ENCODE assay signal across 19 cellular contexts in genomic region chr16:88613911-88614817, GRCh38. TPM values are rescaled to one million over a fixed set of nuclear protein-coding genes. Genes with fewer than 3 reads are reported as not detected.
A peak's percentile ranks its signal among the peaks of the same experiment; 100 is the strongest.
DNase-seq lines count a peak whose midpoint lies in the region; ATAC-seq, FAIRE-seq and TF ChIP-seq lines count a peak whose summit lies in the region.
"Had no signal": no experiment of that assay in that cellular context is flagged by ENCODE, and none has a peak within 500 bp of the region (broad histone marks: within the 10 kb centered on the region; RNA-seq: fewer than 3 reads in every experiment).

No MANE protein-coding gene starts in this region.

- H3K27ac ChIP-seq in C4-2B (peak overlapping the region; percentile 38), GM23338 (ENCODE audit: low read depth) (no peak overlapping the region), astrocyte (ENCODE audit: low read depth, low read length) (no peak overlapping the region), neural progenitor cell (no peak overlapping the region), caudate nucleus (ENCODE audit: low read depth, low read length) (no peak overlapping the region)
- H3K27ac ChIP-seq: cardiac muscle cell, gastrocnemius medialis, KMS-11, transverse colon had no signal

- no peak for FAIRE-seq in astrocyte (lab: Jason Lieb, UNC)

- H3K9me3 Mint-ChIP-seq in GM23338 (no peaks in the 10 kb centered on the region), astrocyte (ENCODE audit: unreplicated experiment) (no peaks in the 10 kb centered on the region), neural progenitor cell (no peaks in the 10 kb centered on the region), mesothelial cell of epicardium (no peaks in the 10 kb centered on the region)
- H3K9me3 Mint-ChIP-seq: activated naive CD8-positive, alpha-beta T cell treated with anti-CD3 and anti-CD28 coated beads, Interleukin-2, amount 50 U/mL, for 24 hours had no signal

- H3K4me2 ChIP-seq in GM23338 (no peak overlapping the region), astrocyte (ENCODE audit: low read length) (no peak overlapping the region), neural progenitor cell (no peak overlapping the region)
- H3K4me2 ChIP-seq: KMS-11 had no signal

- H2AFZ ChIP-seq in GM23338 (no peak overlapping the region), astrocyte (ENCODE audit: low read depth, low read length) (no peak overlapping the region), neural progenitor cell (replicated peaks) (no peak overlapping the region)

- peaks cover 9% of the 10 kb centered on the region; the same call in 1 of the 2 replicates for H3K4me1 ChIP-seq in GM23338 (ENCODE audit: insufficient read depth)
- no peaks in the 10 kb centered on the region for H3K4me1 ChIP-seq in astrocyte (ENCODE audit: insufficient read depth, low read length)
- no peaks in the 10 kb centered on the region for H3K4me1 ChIP-seq in neural progenitor cell

- H3K27ac Mint-ChIP-seq in GM23338 (peak overlapping the region; percentile 78), astrocyte (ENCODE audit: unreplicated experiment) (no peak overlapping the region), neural progenitor cell (peak overlapping the region; percentile 60), mesothelial cell of epicardium (no peak overlapping the region)
- H3K27ac Mint-ChIP-seq: activated naive CD8-positive, alpha-beta T cell treated with anti-CD3 and anti-CD28 coated beads, Interleukin-2, amount 50 U/mL, for 24 hours had no signal

- H3K4me1 Mint-ChIP-seq in GM23338, result peaks cover 50% of the 10 kb centered on the region
- no peaks in the 10 kb centered on the region for H3K4me1 Mint-ChIP-seq in astrocyte (ENCODE audit: low read depth, unreplicated experiment)
- H3K4me1 Mint-ChIP-seq in neural progenitor cell, result peaks cover 16% of the 10 kb centered on the region
- no peaks in the 10 kb centered on the region for H3K4me1 Mint-ChIP-seq in mesothelial cell of epicardium

- no peak for ATAC-seq in GM23338
- ATAC-seq in HG02623 (IDR thresholded peaks at IDR 0.05; ENCODE audit: unreplicated experiment), result no peak
- ATAC-seq: activated naive CD8-positive, alpha-beta T cell treated with anti-CD3 and anti-CD28 coated beads, Interleukin-2, amount 50 U/mL, for 24 hours; esophagus mucosa; gastrocnemius medialis; left cardiac atrium had no signal

- H3K4me3 Mint-ChIP-seq in GM23338 (no peak overlapping the region), astrocyte (ENCODE audit: unreplicated experiment) (no peak overlapping the region), neural progenitor cell (no peak overlapping the region), mesothelial cell of epicardium (no peak overlapping the region)
- H3K4me3 Mint-ChIP-seq: activated naive CD8-positive, alpha-beta T cell treated with anti-CD3 and anti-CD28 coated beads, Interleukin-2, amount 50 U/mL, for 24 hours had no signal

- H3K36me3 Mint-ChIP-seq in GM23338 (ENCODE audit: low read depth) (peaks cover 42% of the 10 kb centered on the region), astrocyte (ENCODE audit: low read depth, unreplicated experiment) (peaks cover 24% of the 10 kb centered on the region), neural progenitor cell (peaks cover 20% of the 10 kb centered on the region), mesothelial cell of epicardium (peaks cover 16% of the 10 kb centered on the region)

- H4K20me1 ChIP-seq in GM23338 (replicated peaks; ENCODE audit: insufficient read depth) (peaks cover 38% of the 10 kb centered on the region), astrocyte (ENCODE audit: insufficient read depth, low read length) (peaks cover 85% of the 10 kb centered on the region), neural progenitor cell (ENCODE audit: low read depth) (peaks cover 96% of the 10 kb centered on the region)

- H3K27me3 Mint-ChIP-seq in GM23338 (ENCODE audit: insufficient read depth, low read depth, poor library complexity) (peaks cover 5% of the 10 kb centered on the region), astrocyte (ENCODE audit: low read depth, unreplicated experiment) (peaks cover 3% of the 10 kb centered on the region), neural progenitor cell (ENCODE audit: insufficient read depth, low read depth) (peaks cover 2% of the 10 kb centered on the region), mesothelial cell of epicardium (ENCODE audit: low read depth) (no peaks in the 10 kb centered on the region)
- H3K27me3 Mint-ChIP-seq: activated naive CD8-positive, alpha-beta T cell treated with anti-CD3 and anti-CD28 coated beads, Interleukin-2, amount 50 U/mL, for 24 hours had no signal

- H3K36me3 ChIP-seq in GM23338 (ENCODE audit: insufficient read depth), result peaks cover 5% of the 10 kb centered on the region
- H3K36me3 ChIP-seq in astrocyte (ENCODE audit: insufficient read depth, low read length), result peaks cover 3% of the 10 kb centered on the region
- no peaks in the 10 kb centered on the region for H3K36me3 ChIP-seq in neural progenitor cell

- H3K9me3 ChIP-seq in astrocyte (ENCODE audit: insufficient read depth, low read depth, low read length) (no peaks in the 10 kb centered on the region), neural progenitor cell (ENCODE audit: low read depth) (no peaks in the 10 kb centered on the region)
- H3K9me3 ChIP-seq: gastrocnemius medialis, transverse colon had no signal

- H3F3A ChIP-seq in GM23338 (replicated peaks; ENCODE audit: low read depth), result peaks cover 23% of the 10 kb centered on the region
- H3F3A ChIP-seq in neural progenitor cell (ENCODE audit: low read depth), result peaks cover 9% of the 10 kb centered on the region

- DNase-seq in GM23338 (ENCODE audit: low spot score) (no peak), astrocyte (ENCODE audit: low read depth) (peak; percentile 11), neural progenitor cell (ENCODE audit: low spot score) (no peak), mesothelial cell of epicardium (ENCODE audit: low spot score in 2 of 2, unreplicated experiment in 2 of 2) (no peak), caudate nucleus (lab: John Stamatoyannopoulos, UW) (no peak)
- DNase-seq: activated CD4-positive, alpha-beta T cell treated with anti-CD3 and anti-CD28 coated beads, Interleukin-2, amount 50 U/mL, for 1 hour; activated naive CD8-positive, alpha-beta T cell treated with anti-CD3 and anti-CD28 coated beads, Interleukin-2, amount 50 U/mL, for 24 hours; gastrocnemius medialis; left cardiac atrium; NCI-H1105; NCI-H2081 treated with DMSO at 0.1 percent for 48 hours; stimulated activated naive CD4-positive, alpha-beta T cell treated with Interleukin-2 at 50 U/mL for 16 hours; transverse colon had no signal

- peaks cover 36% of the 10 kb centered on the region for H3K79me2 ChIP-seq in GM23338 (replicated peaks; ENCODE audit: insufficient read depth)
- H3K79me2 ChIP-seq in astrocyte (ENCODE audit: insufficient read depth, low read length), result peaks cover 36% of the 10 kb centered on the region
- H3K79me2 ChIP-seq in neural progenitor cell (ENCODE audit: low read depth), result peaks cover 34% of the 10 kb centered on the region

- TF ChIP-seq CTCF in C4-2B (conservative IDR thresholded peaks at IDR 0.05) (no peak), GM23338 (conservative IDR thresholded peaks at IDR 0.05; ENCODE audit: low read depth in 2 of 2) (no peak), astrocyte (IDR thresholded peaks at IDR 0.05; ENCODE audit: insufficient read depth, low read depth, low read length) (no peak), neural progenitor cell (IDR thresholded peaks at IDR 0.05) (no peak), mesothelial cell of epicardium (IDR thresholded peaks at IDR 0.05; ENCODE audit: unreplicated experiment) (no peak)

- no peaks in the 10 kb centered on the region for H3K27me3 ChIP-seq in GM23338 (ENCODE audit: insufficient read depth)
- H3K27me3 ChIP-seq in astrocyte (ENCODE audit: insufficient read depth, low read length), result no peaks in the 10 kb centered on the region
- H3K27me3 ChIP-seq in neural progenitor cell, result no peaks in the 10 kb centered on the region
- H3K27me3 ChIP-seq: cardiac muscle cell, gastrocnemius medialis, transverse colon had no signal

- no peaks in the 10 kb centered on the region for H3K9me2 ChIP-seq in GM23338 (ENCODE audit: insufficient read depth)

- H3K9ac ChIP-seq in astrocyte (ENCODE audit: low read length), result no peak overlapping the region
- no peak overlapping the region for H3K9ac ChIP-seq in neural progenitor cell
- H3K9ac ChIP-seq: KMS-11 had no signal

- H3K4me3 ChIP-seq in GM23338 (no peak overlapping the region), astrocyte (ENCODE audit: insufficient read depth, low read depth, low read length) (no peak overlapping the region), neural progenitor cell (no peak overlapping the region)
- H3K4me3 ChIP-seq: cardiac muscle cell, gastrocnemius medialis, transverse colon had no signal

RNA-seq across cellular contexts. Expression of gene IL17C, which starts 24.2 kb away (rescaled TPM):
- total RNA-seq in GM23338 (2014; rRNA removed; shearing (Covaris generic)), result 2.7 and 5.1 TPM in 2 replicates
- 2.3 and 3.9 TPM in 2 replicates for polyA plus RNA-seq in GM23338 (2016; fragmentation: Nextera tagmentation; extraction: Ambion mirVana)
- total RNA-seq in astrocyte (0.36 TPM in 1 of 2 replicates, not detected in the other), neural progenitor cell (ENCODE audit: low replicate concordance) (not detected in 2 replicates), mesothelial cell of epicardium (0.23 TPM in 1 of 3 replicates, not detected in the others)
- total RNA-seq: cardiac muscle cell, esophagus mucosa, gastrocnemius medialis, left cardiac atrium, renal cortical epithelial cell, transverse colon had no signal
- polyA plus RNA-seq: cardiac muscle cell had no signal

RNA-seq across cellular contexts. Expression of gene CYBA, which starts 36.7 kb away (rescaled TPM):
- 228 and 275 TPM in 2 replicates for total RNA-seq in GM23338 (2014; rRNA removed; shearing (Covaris generic))
- 281 and 285 TPM in 2 replicates for polyA plus RNA-seq in GM23338 (2016; fragmentation: Nextera tagmentation; extraction: Ambion mirVana)
- total RNA-seq in astrocyte (236 and 284 TPM in 2 replicates), neural progenitor cell (ENCODE audit: low replicate concordance) (29.9 and 101 TPM in 2 replicates), mesothelial cell of epicardium (116 to 127 TPM (median 121 TPM) in 3 replicates)

RNA-seq across cellular contexts. Expression of gene ZC3H18, which starts 44.0 kb away (rescaled TPM):
- total RNA-seq in GM23338 (2014; rRNA removed; shearing (Covaris generic)), result 25.2 and 30.0 TPM in 2 replicates
- polyA plus RNA-seq in GM23338 (2016; fragmentation: Nextera tagmentation; extraction: Ambion mirVana), result 40.1 and 40.7 TPM in 2 replicates
- total RNA-seq in astrocyte, result 31.6 and 32.8 TPM in 2 replicates
- total RNA-seq in neural progenitor cell (ENCODE audit: low replicate concordance), result 24.2 and 38.6 TPM in 2 replicates
- total RNA-seq in mesothelial cell of epicardium, result 59.9 to 64.9 TPM (median 62.2 TPM) in 3 replicates

RNA-seq across cellular contexts. Expression of gene MVD, which starts 48.7 kb away (rescaled TPM):
- total RNA-seq in GM23338 (2014; rRNA removed; shearing (Covaris generic)), result 144 and 149 TPM in 2 replicates
- 94.2 and 95.3 TPM in 2 replicates for polyA plus RNA-seq in GM23338 (2016; fragmentation: Nextera tagmentation; extraction: Ambion mirVana)
- 50.3 and 63.9 TPM in 2 replicates for total RNA-seq in astrocyte
- 12.7 and 53.7 TPM in 2 replicates for total RNA-seq in neural progenitor cell (ENCODE audit: low replicate concordance)
- 59.5 to 67.2 TPM (median 64.0 TPM) in 3 replicates for total RNA-seq in mesothelial cell of epicardium

Comparison
In these comparisons a context has a peak if more than half of its experiments do, and no peak if none do; other contexts are left out.
1. H3K27ac Mint-ChIP-seq: peak in GM23338 (single experiment) and neural progenitor cell (single experiment); none in astrocyte (single experiment) and mesothelial cell of epicardium (single experiment).